Comparison of ENCODE assay signal across 12 cellular contexts in the genomic region with DNA sequence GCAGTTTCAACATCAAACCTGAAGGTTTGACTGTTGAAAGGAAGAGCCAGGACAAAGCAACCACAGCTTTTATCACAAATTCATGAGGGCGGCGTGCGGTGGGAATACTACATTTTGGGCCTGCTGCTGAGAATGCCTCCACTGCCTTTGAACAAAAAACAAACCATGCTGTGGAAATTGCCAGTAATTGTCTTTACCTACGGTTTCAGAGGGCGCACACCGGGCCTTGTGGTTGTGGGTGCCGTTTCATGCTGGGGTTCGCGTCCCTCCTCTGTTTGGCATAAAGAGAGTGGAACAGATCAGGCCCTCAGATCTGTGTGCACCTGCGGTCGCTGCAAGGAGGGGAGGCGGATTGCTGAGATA. TPM values are rescaled to one million over a fixed set of nuclear protein-coding genes. Genes with fewer than 3 reads are reported as not detected.
A peak's percentile ranks its signal among the peaks of the same experiment; 100 is the strongest.
DNase-seq lines count a peak whose midpoint lies in the region; ATAC-seq, FAIRE-seq and TF ChIP-seq lines count a peak whose summit lies in the region.
"Had no signal": no experiment of that assay in that cellular context is flagged by ENCODE, and none has a peak within 500 bp of the region (broad histone marks: within the 10 kb centered on the region; RNA-seq: fewer than 3 reads in every experiment).

No MANE protein-coding gene starts in this region.

- no peak overlapping the region for H2BK12ac ChIP-seq in H9 (ENCODE audit: insufficient read length, low read depth, low read length)

- H3K27ac ChIP-seq in H9 (ENCODE audit: insufficient read length, low read depth, low read length) = no peak overlapping the region
- H3K27ac ChIP-seq: testis had no signal

- no peak overlapping the region for H3K9ac ChIP-seq in H9 (ENCODE audit: extremely low read depth, insufficient read length, low read length)

- intact Hi-C loops in lower leg skin (cut with DNase I; ENCODE audit: low total_unique reads) = no loop called here

- no peak overlapping the region for H2BK20ac ChIP-seq in H9 (ENCODE audit: low read depth, low read length, poor library complexity, severe bottlenecking)

- ATAC-seq in activated CD8-positive, alpha-beta T cell treated with anti-CD3 and anti-CD28 coated beads, Interleukin-2, amount 10 ng/mL, durations not matched to agents 7 days and 5 days = peak; percentile 85

- H3K4me1 Mint-ChIP-seq in H9 = peaks cover 10 to 11% of the 10 kb centered on the region in 2 experiments
- H3K4me1 Mint-ChIP-seq in activated CD8-positive, alpha-beta T cell treated with anti-CD3 and anti-CD28 coated beads, Interleukin-2, amount 10 ng/mL, durations not matched to agents 7 days and 5 days (ENCODE audit: low read depth) = peaks cover 77% of the 10 kb centered on the region
- peaks cover 75% of the 10 kb centered on the region for H3K4me1 Mint-ChIP-seq in activated naive CD8-positive, alpha-beta T cell treated with anti-CD3 and anti-CD28 coated beads for 36 hours
- no peaks in the 10 kb centered on the region for H3K4me1 Mint-ChIP-seq in HFFc6 (ENCODE audit: low read depth)

- H3K23ac ChIP-seq in H9 (ENCODE audit: insufficient read length, low read depth, low read length) = no peak overlapping the region

- no peak overlapping the region for H4K91ac ChIP-seq in H9 (ENCODE audit: insufficient read length, low read depth, low read length)

- H3K56ac ChIP-seq in H9 (ENCODE audit: insufficient read length, low read depth, low read length) = no peak overlapping the region

- H3K79me2 ChIP-seq in H9 (ENCODE audit: insufficient read depth, low read length) = no peaks in the 10 kb centered on the region

- no peak overlapping the region for H4K8ac ChIP-seq in H9 (replicated peaks; ENCODE audit: insufficient read length, low read depth, low read length)

- H3K23me2 ChIP-seq in H9 (ENCODE audit: insufficient read length, low read depth, low read length, poor library complexity, severe bottlenecking) = no peaks in the 10 kb centered on the region

- no peaks in the 10 kb centered on the region for H3K79me1 ChIP-seq in H9 (ENCODE audit: insufficient read depth, low read depth, low read length, poor library complexity, severe bottlenecking)

- peaks cover 17% of the 10 kb centered on the region for H3K27me3 Mint-ChIP-seq in H9 (ENCODE audit: low read depth)
- H3K27me3 Mint-ChIP-seq in activated CD8-positive, alpha-beta T cell treated with anti-CD3 and anti-CD28 coated beads, Interleukin-2, amount 10 ng/mL, durations not matched to agents 7 days and 5 days (ENCODE audit: low read depth) = peaks cover 2% of the 10 kb centered on the region
- no peaks in the 10 kb centered on the region for H3K27me3 Mint-ChIP-seq in activated naive CD8-positive, alpha-beta T cell treated with anti-CD3 and anti-CD28 coated beads for 36 hours
- H3K27me3 Mint-ChIP-seq in HFFc6 (ENCODE audit: insufficient read depth) = peaks cover 41% of the 10 kb centered on the region

- no peaks in the 10 kb centered on the region for H3K9me3 ChIP-seq in H9 (ENCODE audit: control insufficient read depth, low read depth, low read length)
- H3K9me3 ChIP-seq: testis had no signal

- no peak overlapping the region for H3K4ac ChIP-seq in H9 (ENCODE audit: low read depth, low read length)

- no peak overlapping the region for H3T11ph ChIP-seq in H9 (ENCODE audit: low read length)

- no peak overlapping the region for H2BK15ac ChIP-seq in H9 (ENCODE audit: low read depth, low read length)

- no peak for FAIRE-seq in GM12891 (lab: Jason Lieb, UNC)
- FAIRE-seq: keratinocyte had no signal

- H3K36me3 Mint-ChIP-seq in H9 (ENCODE audit: insufficient read depth in 1 of 3, low read depth in 3 of 3) (no peaks in the 10 kb centered on the region), HFFc6 (ENCODE audit: low read depth) (no peaks in the 10 kb centered on the region)
- no peaks in the 10 kb centered on the region for H3K36me3 Mint-ChIP-seq in activated CD8-positive, alpha-beta T cell treated with anti-CD3 and anti-CD28 coated beads, Interleukin-2, amount 10 ng/mL, durations not matched to agents 7 days and 5 days (ENCODE audit: low read depth)
- H3K36me3 Mint-ChIP-seq in activated naive CD8-positive, alpha-beta T cell treated with anti-CD3 and anti-CD28 coated beads for 36 hours = peaks cover 2% of the 10 kb centered on the region

- no peak overlapping the region for H3K14ac ChIP-seq in H9 (ENCODE audit: insufficient read depth, low read length)

- no peak overlapping the region for H3K4me3 Mint-ChIP-seq in H9
- H3K4me3 Mint-ChIP-seq in activated CD8-positive, alpha-beta T cell treated with anti-CD3 and anti-CD28 coated beads, Interleukin-2, amount 10 ng/mL, durations not matched to agents 7 days and 5 days = peak overlapping the region; percentile 49
- peak overlapping the region; percentile 62 for H3K4me3 Mint-ChIP-seq in activated naive CD8-positive, alpha-beta T cell treated with anti-CD3 and anti-CD28 coated beads for 36 hours
- H3K4me3 Mint-ChIP-seq in HFFc6 = no peak overlapping the region

- H3K27ac Mint-ChIP-seq in H9 (no peak overlapping the region; a peak in 2 of 7 replicates), HFFc6 (no peak overlapping the region)
- peak overlapping the region; percentile 80 for H3K27ac Mint-ChIP-seq in activated CD8-positive, alpha-beta T cell treated with anti-CD3 and anti-CD28 coated beads, Interleukin-2, amount 10 ng/mL, durations not matched to agents 7 days and 5 days
- peak overlapping the region; percentile 94 for H3K27ac Mint-ChIP-seq in activated naive CD8-positive, alpha-beta T cell treated with anti-CD3 and anti-CD28 coated beads for 36 hours

- H3K4me3 ChIP-seq in lower leg skin (ENCODE audit: low read depth, poor library complexity, severe bottlenecking) = no peak overlapping the region
- H3K4me3 ChIP-seq: testis had no signal

- no peak overlapping the region for H2AK5ac ChIP-seq in H9 (ENCODE audit: insufficient read length, low read length)

- no peak overlapping the region for H2BK5ac ChIP-seq in H9 (ENCODE audit: insufficient read length, low read length)

- no peak overlapping the region for H2AFZ ChIP-seq in H9 (ENCODE audit: low read length)

- H4K5ac ChIP-seq in H9 (ENCODE audit: insufficient read length, low read depth, low read length) = no peak overlapping the region

- H3K18ac ChIP-seq in H9 (ENCODE audit: insufficient read length, low read depth, low read length) = no peak overlapping the region

- no peak overlapping the region for H3K4me2 ChIP-seq in H9 (ENCODE audit: insufficient read depth, insufficient read length, low read length)

- POLR2A ChIA-PET in activated CD8-positive, alpha-beta T cell treated with anti-CD3 and anti-CD28 coated beads, Interleukin-2, amount 10 ng/mL, durations not matched to agents 7 days and 5 days (lab: Charles Lee) = interaction anchor here (4.2 kb wide), 1 partner anchor 13 kb away, joined by 23 read pairs; no protein-coding TSS in a partner anchor

- H2BK120ac ChIP-seq in H9 (ENCODE audit: low read depth, low read length, poor library complexity, severe bottlenecking) = no peak overlapping the region

- H3K9me3 Mint-ChIP-seq in H9 (no peaks in the 10 kb centered on the region), HFFc6 (no peaks in the 10 kb centered on the region)
- H3K9me3 Mint-ChIP-seq in activated CD8-positive, alpha-beta T cell treated with anti-CD3 and anti-CD28 coated beads, Interleukin-2, amount 10 ng/mL, durations not matched to agents 7 days and 5 days (ENCODE audit: insufficient read depth) = no peaks in the 10 kb centered on the region
- H3K9me3 Mint-ChIP-seq in activated naive CD8-positive, alpha-beta T cell treated with anti-CD3 and anti-CD28 coated beads for 36 hours = no peaks in the 10 kb centered on the region

- TF ChIP-seq CTCF in H9 (conservative IDR thresholded peaks at IDR 0.05) = no peak
- TF ChIP-seq CTCF in lower leg skin (IDR thresholded peaks at IDR 0.05) = no peak
- no peak for TF ChIP-seq CTCF in HFFc6 (IDR thresholded peaks at IDR 0.05)

- H3K4me1 ChIP-seq in H9 (ENCODE audit: insufficient read depth, low read length) = 0 out of 2 replicates have a peak, but pooled peaks cover 3% of the 10 kb centered on the region

- CTCF ChIA-PET in activated CD8-positive, alpha-beta T cell treated with anti-CD3 and anti-CD28 coated beads, Interleukin-2, amount 10 ng/mL, durations not matched to agents 7 days and 5 days (lab: Charles Lee) = interaction anchor here (0.8 to 12.9 kb wide), 6 partner anchors 15 to 53 kb away, joined by 3 to 111 read pairs (median 5); no protein-coding TSS in a partner anchor

- peak; percentile 20 for DNase-seq in H9
- peak; percentile 87 for DNase-seq in activated CD8-positive, alpha-beta T cell treated with anti-CD3 and anti-CD28 coated beads, Interleukin-2, amount 10 ng/mL, durations not matched to agents 7 days and 5 days
- DNase-seq in activated naive CD8-positive, alpha-beta T cell treated with anti-CD3 and anti-CD28 coated beads for 36 hours = peak; percentile 87
- peak; percentile 64 to 75 for DNase-seq in stimulated activated CD4-positive, alpha-beta T cell treated with anti-CD3 and anti-CD28 coated beads, Interleukin-4, amount 100 ng/mL, for 48 hours (ENCODE audit: low read depth in 2 of 2)
- DNase-seq in lower leg skin (ENCODE audit: low spot score in 2 of 2) = no peak
- DNase-seq in GM12891 (ENCODE audit: insufficient read length, low spot score) = no peak
- no peak for DNase-seq in NCI-H226
- DNase-seq in HFFc6 = no peak
- DNase-seq: IMR-90, occipital lobe, testis had no signal

- no peaks in the 10 kb centered on the region for H3K27me3 ChIP-seq in H9 (ENCODE audit: insufficient read depth, low read length)
- H3K27me3 ChIP-seq: testis had no signal

- TF ChIP-seq POLR2A in lower leg skin (IDR thresholded peaks at IDR 0.05) = no peak
- TF ChIP-seq POLR2A in GM12891 (IDR thresholded peaks at IDR 0.05; ENCODE audit: low read depth, low read length) = no peak

- H4K20me1 ChIP-seq in H9 (ENCODE audit: control insufficient read depth, insufficient read depth, insufficient read length) = no peaks in the 10 kb centered on the region

- no CpG with 5 or more reads among the region's 12 CpGs for WGBS in H9 (ENCODE audit: extremely low coverage, insufficient read length, low lambda C conversion rate)
- 88 to 92% methylated on average over 12 of the region's 12 CpGs for WGBS in lower leg skin, 2 donors

TF ChIP-seq in GM12891, 5 proteins besides CTCF, POLR2A, EP300 and RAD21:
- TF ChIP-seq POLR2AphosphoS5 (IDR thresholded peaks at IDR 0.05; ENCODE audit: low read depth, low read length) = no peak
- no peak for TF ChIP-seq SPI1 (IDR thresholded peaks at IDR 0.05; ENCODE audit: low read depth, low read length)
- TF ChIP-seq POU2F2 (IDR thresholded peaks at IDR 0.05; ENCODE audit: low read depth, low read length) = no peak
- no peak for TF ChIP-seq PAX5 (IDR thresholded peaks at IDR 0.05; ENCODE audit: insufficient read depth, low read length, severe bottlenecking)
- TF ChIP-seq TAF1 (IDR thresholded peaks at IDR 0.05; ENCODE audit: low read depth, low read length) = no peak
TF ChIP-seq in GM12891: peak in this region for 0.

RNA-seq across cellular contexts. Expression of gene TCF7, which starts 27.6 kb away (rescaled TPM):
- total RNA-seq in H9 (2021) (17.2 and 18.2 TPM in 2 replicates), lower leg skin (1 to 10 TPM; 2.6 to 6.2 (median 5.1) TPM)
- total RNA-seq in activated CD8-positive, alpha-beta T cell treated with anti-CD3 and anti-CD28 coated beads, Interleukin-2, amount 10 ng/mL, durations not matched to agents 7 days and 5 days = 10 to 100 TPM; 93.4 to 97.8 TPM
- 10 to 100 TPM; 66.4 to 68.7 TPM for total RNA-seq in activated naive CD8-positive, alpha-beta T cell treated with anti-CD3 and anti-CD28 coated beads for 36 hours
- 55.8 TPM for polyA plus RNA-seq in GM12891 (2012; ENCODE audit: low read depth, missing spikeins)
- total RNA-seq in HFFc6 (2021; fragmentation: NEBNext Ultra II Directional; extraction: Animal tissue kit (Norgen Biotek cat#: 25700)) = 1 to 10 TPM in 5 of 6 experiments, under 1 TPM in 1; 0.99 to 3.9 (median 3.2) TPM
- total RNA-seq: occipital lobe had no signal

Comparison
In these comparisons a context has a peak if more than half of its experiments do, and no peak if none do; other contexts are left out.
1. DNase-seq: peak in H9 (single experiment), activated CD8-positive, alpha-beta T cell treated with anti-CD3 and anti-CD28 coated beads, Interleukin-2, amount 10 ng/mL, durations not matched to agents 7 days and 5 days (single experiment), activated naive CD8-positive, alpha-beta T cell treated with anti-CD3 and anti-CD28 coated beads for 36 hours (single experiment) and stimulated activated CD4-positive, alpha-beta T cell treated with anti-CD3 and anti-CD28 coated beads, Interleukin-4, amount 100 ng/mL, for 48 hours (2 of 2); none in lower leg skin (0 of 2), GM12891 (single experiment), NCI-H226 (single experiment) and HFFc6 (single experiment).
2. H3K27ac Mint-ChIP-seq: peak in activated CD8-positive, alpha-beta T cell treated with anti-CD3 and anti-CD28 coated beads, Interleukin-2, amount 10 ng/mL, durations not matched to agents 7 days and 5 days (single experiment) and activated naive CD8-positive, alpha-beta T cell treated with anti-CD3 and anti-CD28 coated beads for 36 hours (single experiment); none in H9 (0 of 3) and HFFc6 (single experiment).
3. H3K4me3 Mint-ChIP-seq: peak in activated CD8-positive, alpha-beta T cell treated with anti-CD3 and anti-CD28 coated beads, Interleukin-2, amount 10 ng/mL, durations not matched to agents 7 days and 5 days (single experiment) and activated naive CD8-positive, alpha-beta T cell treated with anti-CD3 and anti-CD28 coated beads for 36 hours (single experiment); none in H9 (0 of 2) and HFFc6 (single experiment).